In genomic region chr17:75313941-75314550, GRCh38 we compare ENCODE assay signal across 9 cellular contexts. TPM values are rescaled to one million over a fixed set of nuclear protein-coding genes. Genes with fewer than 3 reads are reported as not detected.
DNase-seq lines count a peak whose midpoint lies in the region; ATAC-seq and TF ChIP-seq lines count a peak whose summit lies in the region.
"Had no signal": no experiment of that assay in that cellular context is flagged by ENCODE, and none has a peak within 500 bp of the region (broad histone marks: within the 10 kb centered on the region; RNA-seq: fewer than 3 reads in every experiment).

No MANE protein-coding gene starts in this region.

- no peak for TF ChIP-seq CTCF in coronary artery (IDR thresholded peaks at IDR 0.05)

- peak overlapping the region; percentile 9 to 78 for H3K27ac ChIP-seq in coronary artery

- H3K4me3 ChIP-seq in coronary artery, result no peak overlapping the region

- DNase-seq in LHCN-M2 (ENCODE audit: low read depth) (peak; percentile 60), coronary artery (ENCODE audit: low spot score) (no peak), pons (ENCODE audit: low spot score) (peak; percentile 80), superior temporal gyrus (ENCODE audit: extremely low spot score) (no peak)
- DNase-seq: stimulated activated CD4-positive, alpha-beta T cell treated with anti-CD3 and anti-CD28 coated beads, Interleukin-4, amount 100 ng/mL, for 24 hours had no signal

- peak; percentile 73 for ATAC-seq in GM18520 (IDR thresholded peaks at IDR 0.05; ENCODE audit: unreplicated experiment)
- no peak for ATAC-seq in GM19467 (IDR thresholded peaks at IDR 0.05; ENCODE audit: unreplicated experiment)
- no peak for ATAC-seq in HG03432 (IDR thresholded peaks at IDR 0.05; ENCODE audit: unreplicated experiment)
- no peak for ATAC-seq in HG03139 (IDR thresholded peaks at IDR 0.05; ENCODE audit: unreplicated experiment)

RNA-seq across cellular contexts. Expression of gene SLC25A19, which starts 24.8 kb away (rescaled TPM):
- 7.1 and 8.7 TPM in 2 replicates for total RNA-seq in LHCN-M2 (2014; rRNA removed)
- polyA plus RNA-seq in LHCN-M2 (2012), result 7.6 TPM

RNA-seq across cellular contexts. Expression of gene MIF4GD, which starts 43.0 kb away (rescaled TPM):
- total RNA-seq in LHCN-M2 (2014; rRNA removed), result 4.2 and 8.6 TPM in 2 replicates
- 8.5 TPM for polyA plus RNA-seq in LHCN-M2 (2012)

RNA-seq across cellular contexts. Expression of gene MRPS7, which starts 52.4 kb away (rescaled TPM):
- total RNA-seq in LHCN-M2 (2014; rRNA removed), result 52.4 and 58.4 TPM in 2 replicates
- 73.1 TPM for polyA plus RNA-seq in LHCN-M2 (2012)

RNA-seq across cellular contexts. Expression of gene GGA3, which starts 52.6 kb away (rescaled TPM):
- total RNA-seq in LHCN-M2 (2014; rRNA removed), result 14.7 and 18.5 TPM in 2 replicates
- polyA plus RNA-seq in LHCN-M2 (2012), result 12.7 TPM

Comparison
In these comparisons a context has a peak if more than half of its experiments do, and no peak if none do; other contexts are left out.
1. DNase-seq: peak in LHCN-M2 (single experiment) and pons (single experiment); none in coronary artery (single experiment) and superior temporal gyrus (single experiment).